Comparison of ENCODE assay signal across 28 cellular contexts in genomic region chr2:80326861-80327260, GRCh38. TPM values are rescaled to one million over a fixed set of nuclear protein-coding genes. Genes with fewer than 3 reads are reported as not detected.
"Had no signal": no experiment of that assay in that cellular context is flagged by ENCODE, and none has a peak within 500 bp of the region (broad histone marks: within the 10 kb centered on the region; RNA-seq: fewer than 3 reads in every experiment).

No MANE protein-coding gene starts in this region.

- H3K4me1 ChIP-seq: gastrocnemius medialis, pancreas, right atrium auricular region, tibial artery, upper lobe of right lung, vagina had no signal

- H3K4me1 Mint-ChIP-seq: memory B cell; naive thymus-derived CD4-positive, alpha-beta T cell had no signal

- H3K4me2 ChIP-seq: smooth muscle cell had no signal

- H3K4me3 Mint-ChIP-seq: memory B cell; naive thymus-derived CD4-positive, alpha-beta T cell had no signal

- DNase-seq: effector CD4-positive, alpha-beta T cell; gastrocnemius medialis; naive thymus-derived CD4-positive, alpha-beta T cell; pancreas; stimulated activated CD4-positive, alpha-beta T cell treated with anti-CD3 and anti-CD28 coated beads, Interleukin-12 subunit alpha, Interleukin-12 subunit beta, amount 100 ng/mL, for 4 hours; stimulated activated CD4-positive, alpha-beta T cell treated with anti-CD3 and anti-CD28 coated beads, Interleukin-1b, Interleukin-23, amount 100 ng/mL, for 48 hours; stimulated activated CD4-positive, alpha-beta T cell treated with anti-CD3 and anti-CD28 coated beads, Interleukin-4, amount 100 ng/mL, for 1 hour; stimulated activated CD8-positive, alpha-beta memory T cell treated with anti-CD3 and anti-CD28 coated beads, Interleukin-4, amount 100 ng/mL, for 48 hours; stimulated activated naive CD4-positive, alpha-beta T cell; substantia nigra; testis; tibial artery; upper lobe of right lung had no signal

- H3K9me3 Mint-ChIP-seq: memory B cell had no signal

- H3K4me3 ChIP-seq: dorsolateral prefrontal cortex, gastrocnemius medialis, lung, pancreas, right atrium auricular region, smooth muscle cell, testis, tibial artery, upper lobe of right lung, vagina had no signal

- H3K36me3 Mint-ChIP-seq: memory B cell; naive thymus-derived CD4-positive, alpha-beta T cell had no signal

- ATAC-seq: esophagus mucosa; gastrocnemius medialis; left lobe of liver; naive thymus-derived CD4-positive, alpha-beta T cell; pancreas; sciatic nerve; upper lobe of right lung had no signal

- H3K27ac ChIP-seq: epithelial cell of prostate, gastrocnemius medialis, neutrophil, pancreas, right atrium auricular region, testis, tibial artery, upper lobe of right lung, vagina had no signal

- H3K27me3 ChIP-seq: pancreas, testis, vagina had no signal

- H3K36me3 ChIP-seq: gastrocnemius medialis, neutrophil, pancreas, right atrium auricular region, tibial artery, upper lobe of right lung, vagina had no signal

- H3K9me3 ChIP-seq: gastrocnemius medialis, neutrophil, pancreas, right atrium auricular region, testis, tibial artery, upper lobe of right lung, vagina had no signal

- H3K27ac Mint-ChIP-seq: memory B cell; naive thymus-derived CD4-positive, alpha-beta T cell had no signal

- H3K27me3 Mint-ChIP-seq: memory B cell had no signal

RNA-seq across cellular contexts. Expression of gene LRRTM1, which starts 22.3 kb away (rescaled TPM):
- total RNA-seq: esophagus mucosa; gastrocnemius medialis; glomerular endothelial cell; left lobe of liver; liver; naive thymus-derived CD4-positive, alpha-beta T cell; pulmonary artery endothelial cell; upper lobe of right lung had no signal
- polyA plus RNA-seq: keratinocyte; naive thymus-derived CD4-positive, alpha-beta T cell had no signal
